18 cellular contexts compared by ENCODE assay signal in genomic region chr3:34696831-34697230, GRCh38.
DNase-seq lines count a peak whose midpoint lies in the region; ATAC-seq and TF ChIP-seq lines count a peak whose summit lies in the region.
"Had no signal": no experiment of that assay in that cellular context is flagged by ENCODE, and none has a peak within 500 bp of the region (broad histone marks: within the 10 kb centered on the region; RNA-seq: fewer than 3 reads in every experiment).

No MANE protein-coding gene starts in this region.

- no peaks in the 10 kb centered on the region for H3K79me1 ChIP-seq in trophoblast cell (ENCODE audit: low read length)

- H3K4me2 ChIP-seq in trophoblast cell (ENCODE audit: low read length), result no peak overlapping the region
- H3K4me2 ChIP-seq: BLaER1 treated with 17β-estradiol and CSF1 and Interleukin-3, amounts not matched to agents 10 nM and 100 nM had no signal

- no peak overlapping the region for H4K12ac ChIP-seq in trophoblast cell (ENCODE audit: low read depth, low read length)

- no peaks in the 10 kb centered on the region for H3K79me2 ChIP-seq in trophoblast cell (ENCODE audit: control insufficient read depth, insufficient read depth, low read length, poor library complexity)

- no peak overlapping the region for H4K8ac ChIP-seq in trophoblast cell (ENCODE audit: low read depth, low read length)

- no peak overlapping the region for H3K4me3 ChIP-seq in BJ (ENCODE audit: low read depth, low read length)
- no peak overlapping the region for H3K4me3 ChIP-seq in choroid plexus epithelial cell (ENCODE audit: low read depth, low read length)
- H3K4me3 ChIP-seq in trophoblast cell (ENCODE audit: low read depth, low read length), result no peak overlapping the region
- H3K4me3 ChIP-seq in heart right ventricle, result no peak overlapping the region
- H3K4me3 ChIP-seq: BLaER1 treated with 17β-estradiol and CSF1 and Interleukin-3, amounts not matched to agents 10 nM and 100 nM; GM12878; GM23248; HAP-1 had no signal

- H3K27ac ChIP-seq in trophoblast cell (ENCODE audit: low read depth, low read length), result no peak overlapping the region
- no peak overlapping the region for H3K27ac ChIP-seq in heart right ventricle
- H3K27ac ChIP-seq: BLaER1 treated with 17β-estradiol and CSF1 and Interleukin-3, amounts not matched to agents 10 nM and 100 nM; GM23248; HL-60 had no signal

- H3K36me3 ChIP-seq in BJ (ENCODE audit: control insufficient read depth, insufficient read depth, low read length) (no peaks in the 10 kb centered on the region), trophoblast cell (ENCODE audit: control insufficient read depth in 1 of 2, insufficient read depth in 2 of 2, low read length in 2 of 2) (no peaks in the 10 kb centered on the region), heart right ventricle (no peaks in the 10 kb centered on the region)
- H3K36me3 ChIP-seq: BLaER1 treated with 17β-estradiol and CSF1 and Interleukin-3, amounts not matched to agents 10 nM and 100 nM; HAP-1 had no signal

- TF ChIP-seq CTCF in BJ (IDR thresholded peaks at IDR 0.05; ENCODE audit: insufficient read depth, low read depth, low read length), result no peak
- TF ChIP-seq CTCF in choroid plexus epithelial cell (conservative IDR thresholded peaks at IDR 0.05; ENCODE audit: low read depth, low read length), result no peak
- TF ChIP-seq CTCF in heart right ventricle (IDR thresholded peaks at IDR 0.05), result no peak

- H4K91ac ChIP-seq in trophoblast cell (ENCODE audit: low read depth, low read length), result no peak overlapping the region

- no peak for ATAC-seq in heart right ventricle
- ATAC-seq: CD8-positive, alpha-beta T cell; GM12878; HepG2 had no signal

- peak; percentile 7 for DNase-seq in BJ (ENCODE audit: low read depth)
- peak; percentile 4 for DNase-seq in HS-5 (ENCODE audit: low read depth)
- peak; percentile 5 for DNase-seq in choroid plexus epithelial cell (ENCODE audit: low read depth)
- peak; percentile 37 to 91 for DNase-seq in trophoblast cell
- DNase-seq in heart right ventricle, result no peak
- no peak for DNase-seq in globus pallidus (ENCODE audit: low spot score)
- DNase-seq in NCI-H774 (lab: John Stamatoyannopoulos, UW), result no peak
- DNase-seq: 8988T; Calu3; CD8-positive, alpha-beta T cell; DMS79 treated with DMSO at 0.1 percent for 48 hours; EL; GM23248 had no signal

- no peak overlapping the region for H3K14ac ChIP-seq in trophoblast cell (ENCODE audit: low read length)

- peaks cover 6% of the 10 kb centered on the region for H3K9me3 ChIP-seq in trophoblast cell (ENCODE audit: insufficient read depth, low read depth, low read length)
- H3K9me3 ChIP-seq in heart right ventricle, result peaks cover 0 to 26% (median 3%) of the 10 kb centered on the region in 11 donors
- H3K9me3 ChIP-seq: HAP-1 had no signal

- H2BK120ac ChIP-seq in trophoblast cell (ENCODE audit: insufficient read depth, low read length, poor library complexity), result no peak overlapping the region

- H3K27me3 ChIP-seq in BJ (ENCODE audit: control insufficient read depth, insufficient read depth, low read length) (no peaks in the 10 kb centered on the region), trophoblast cell (ENCODE audit: insufficient read depth, low read length) (no peaks in the 10 kb centered on the region), heart right ventricle (no peaks in the 10 kb centered on the region)
- H3K27me3 ChIP-seq: BLaER1 treated with 17β-estradiol and CSF1 and Interleukin-3, amounts not matched to agents 10 nM and 100 nM had no signal

- no peak overlapping the region for H3K9ac ChIP-seq in trophoblast cell (ENCODE audit: low read length)
- H3K9ac ChIP-seq: BLaER1 treated with 17β-estradiol and CSF1 and Interleukin-3, amounts not matched to agents 10 nM and 100 nM; GM23248 had no signal

- no peak overlapping the region for H2AFZ ChIP-seq in trophoblast cell (ENCODE audit: insufficient read depth, low read length, poor library complexity)
- H2AFZ ChIP-seq: GM23248 had no signal

- POLR2A ChIA-PET in BJ (lab: Charles Lee), result no interaction called here

- no peaks in the 10 kb centered on the region for H3K4me1 ChIP-seq in trophoblast cell (ENCODE audit: control insufficient read depth in 1 of 2, insufficient read depth in 2 of 2, low read length in 2 of 2)
- no peaks in the 10 kb centered on the region for H3K4me1 ChIP-seq in heart right ventricle
- H3K4me1 ChIP-seq: BLaER1 treated with 17β-estradiol and CSF1 and Interleukin-3, amounts not matched to agents 10 nM and 100 nM; HAP-1 had no signal

- H3K18ac ChIP-seq in trophoblast cell (ENCODE audit: low read length), result no peak overlapping the region

- WGBS in trophoblast cell (ENCODE audit: extremely low coverage, insufficient coverage, insufficient read length), result no CpG with 5 or more reads among the region's 4 CpGs
- WGBS in heart right ventricle, 2 donors, result 83% methylated on average over 4 of the region's 4 CpGs

- H2BK12ac ChIP-seq in trophoblast cell (ENCODE audit: low read length), result no peak overlapping the region

- no peak overlapping the region for H2BK5ac ChIP-seq in trophoblast cell (ENCODE audit: low read depth, low read length, poor library complexity)

- H3K4ac ChIP-seq in trophoblast cell (ENCODE audit: low read depth, low read length), result no peak overlapping the region

- H3K23ac ChIP-seq in trophoblast cell (ENCODE audit: low read length), result no peak overlapping the region

- CTCF ChIA-PET in BJ (lab: Yijun Ruan, JAX), result interaction anchor here (0.6 kb wide), 1 partner anchor 28 kb away, joined by 3 read pairs; no protein-coding TSS in a partner anchor

- intact Hi-C loops in heart right ventricle (cut with DNase I), result no loop called here

- no peak overlapping the region for H2AK5ac ChIP-seq in trophoblast cell (ENCODE audit: low read length)

Comparison
In these comparisons a context has a peak if more than half of its experiments do, and no peak if none do; other contexts are left out.
1. DNase-seq: peak in BJ (single experiment), HS-5 (single experiment), choroid plexus epithelial cell (single experiment) and trophoblast cell (2 of 2); none in heart right ventricle (0 of 2), globus pallidus (single experiment) and NCI-H774 (single experiment).